In genomic region chr3:156215751-156216150, GRCh38 we compare ENCODE assay signal across 2 cellular contexts.
TF ChIP-seq lines count a peak whose summit lies in the region.

No MANE protein-coding gene starts in this region.

TF ChIP-seq in HepG2, 621 proteins besides CTCF, POLR2A, EP300 and RAD21:
- TF ChIP-seq ZNF136 (CRISPR knock-in tag; IDR thresholded peaks at IDR 0.05; ENCODE audit: low read depth) (no peak), MAFF (IDR thresholded peaks at IDR 0.05; ENCODE audit: low read depth, low read length) (peak; percentile 54), THAP7 (CRISPR knock-in tag; IDR thresholded peaks at IDR 0.05) (no peak), LBX2 (CRISPR knock-in tag; IDR thresholded peaks at IDR 0.05; ENCODE audit: borderline replicate concordance) (no peak), ATF7-NPFF (CRISPR knock-in tag; IDR thresholded peaks at IDR 0.05; ENCODE audit: low read depth) (no peak), MAFK (conservative IDR thresholded peaks at IDR 0.05 in 1 of 2, IDR thresholded peaks at IDR 0.05 in 1 of 2; ENCODE audit: low read length in 2 of 2) (peak; percentile 57 to 76; a peak in 3 of 4 replicates), ZNF556 (CRISPR knock-in tag; IDR thresholded peaks at IDR 0.05; ENCODE audit: borderline replicate concordance) (no peak), HDAC6 (IDR thresholded peaks at IDR 0.05; ENCODE audit: low read depth, low read length) (no peak), MED8 (CRISPR knock-in tag; IDR thresholded peaks at IDR 0.05; ENCODE audit: insufficient replicate concordance) (no peak), ZNF326 (CRISPR knock-in tag; IDR thresholded peaks at IDR 0.05; ENCODE audit: borderline replicate concordance) (no peak), HOXA5 (CRISPR knock-in tag; IDR thresholded peaks at IDR 0.05) (no peak), NFE2L2 (IDR thresholded peaks at IDR 0.05; ENCODE audit: low read length) (no peak)

TF ChIP-seq in H1, 55 proteins besides CTCF, POLR2A, EP300 and RAD21:
- TF ChIP-seq ATF2 (IDR thresholded peaks at IDR 0.05; ENCODE audit: low read length) (no peak), CEBPB (IDR thresholded peaks at IDR 0.05; ENCODE audit: low read depth, low read length) (no peak), SAP30 (IDR thresholded peaks at IDR 0.05; ENCODE audit: insufficient read depth, insufficient replicate concordance, low read length) (no peak), BCL11A (IDR thresholded peaks at IDR 0.05; ENCODE audit: low read depth in 2 of 2, low read length in 2 of 2) (no peak), CHD2 (IDR thresholded peaks at IDR 0.05; ENCODE audit: low read length) (no peak), GABPA (IDR thresholded peaks at IDR 0.05; ENCODE audit: borderline replicate concordance, insufficient read depth, low read length) (no peak), SRF (IDR thresholded peaks at IDR 0.05; ENCODE audit: low read depth, low read length) (no peak), ATF3 (IDR thresholded peaks at IDR 0.05; ENCODE audit: insufficient read depth, low read depth, low read length) (no peak), YY1 (IDR thresholded peaks at IDR 0.05; ENCODE audit: low read depth, low read length) (no peak), EGR1 (IDR thresholded peaks at IDR 0.05; ENCODE audit: borderline replicate concordance, low read depth, low read length) (no peak), NANOG (IDR thresholded peaks at IDR 0.05; ENCODE audit: insufficient read depth, low read depth, low read length, poor library complexity, severe bottlenecking) (no peak)
